Comparison of ENCODE assay signal across 10 cellular contexts in the genomic region with DNA sequence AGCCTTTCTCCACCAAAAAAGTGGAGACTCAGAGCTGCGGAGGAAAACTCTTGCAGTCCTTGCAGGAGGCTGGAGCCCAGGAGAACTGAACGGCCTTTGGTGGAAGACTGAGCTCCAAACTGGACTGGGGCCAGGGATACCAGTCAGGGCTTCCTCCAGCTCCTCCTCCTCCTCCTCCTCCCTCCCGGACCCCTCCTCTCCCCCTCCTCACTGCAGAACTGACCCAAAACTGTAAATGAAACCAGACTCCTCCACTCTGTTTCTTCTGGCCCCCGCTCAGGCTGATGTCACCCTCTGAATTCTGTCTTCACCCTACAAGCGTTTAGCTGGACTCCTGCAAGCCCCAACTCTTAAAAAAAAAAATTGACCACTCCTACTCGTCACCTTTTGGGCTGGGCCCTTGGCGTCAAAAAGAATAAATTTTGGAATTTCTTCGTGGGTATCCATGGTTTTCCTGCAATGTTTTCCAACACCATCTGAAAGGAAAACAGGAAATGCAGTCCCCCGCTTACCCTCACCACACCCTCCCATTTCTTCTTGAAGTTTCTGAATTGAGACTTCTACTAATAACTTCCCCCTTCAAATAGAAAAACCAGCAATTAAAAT. TPM values are rescaled to one million over a fixed set of nuclear protein-coding genes. Genes with fewer than 3 reads are reported as not detected.
DNase-seq lines count a peak whose midpoint lies in the region; ATAC-seq and TF ChIP-seq lines count a peak whose summit lies in the region.
"Had no signal": no experiment of that assay in that cellular context is flagged by ENCODE, and none has a peak within 500 bp of the region (broad histone marks: within the 10 kb centered on the region; RNA-seq: fewer than 3 reads in every experiment).

A gene with protein sequence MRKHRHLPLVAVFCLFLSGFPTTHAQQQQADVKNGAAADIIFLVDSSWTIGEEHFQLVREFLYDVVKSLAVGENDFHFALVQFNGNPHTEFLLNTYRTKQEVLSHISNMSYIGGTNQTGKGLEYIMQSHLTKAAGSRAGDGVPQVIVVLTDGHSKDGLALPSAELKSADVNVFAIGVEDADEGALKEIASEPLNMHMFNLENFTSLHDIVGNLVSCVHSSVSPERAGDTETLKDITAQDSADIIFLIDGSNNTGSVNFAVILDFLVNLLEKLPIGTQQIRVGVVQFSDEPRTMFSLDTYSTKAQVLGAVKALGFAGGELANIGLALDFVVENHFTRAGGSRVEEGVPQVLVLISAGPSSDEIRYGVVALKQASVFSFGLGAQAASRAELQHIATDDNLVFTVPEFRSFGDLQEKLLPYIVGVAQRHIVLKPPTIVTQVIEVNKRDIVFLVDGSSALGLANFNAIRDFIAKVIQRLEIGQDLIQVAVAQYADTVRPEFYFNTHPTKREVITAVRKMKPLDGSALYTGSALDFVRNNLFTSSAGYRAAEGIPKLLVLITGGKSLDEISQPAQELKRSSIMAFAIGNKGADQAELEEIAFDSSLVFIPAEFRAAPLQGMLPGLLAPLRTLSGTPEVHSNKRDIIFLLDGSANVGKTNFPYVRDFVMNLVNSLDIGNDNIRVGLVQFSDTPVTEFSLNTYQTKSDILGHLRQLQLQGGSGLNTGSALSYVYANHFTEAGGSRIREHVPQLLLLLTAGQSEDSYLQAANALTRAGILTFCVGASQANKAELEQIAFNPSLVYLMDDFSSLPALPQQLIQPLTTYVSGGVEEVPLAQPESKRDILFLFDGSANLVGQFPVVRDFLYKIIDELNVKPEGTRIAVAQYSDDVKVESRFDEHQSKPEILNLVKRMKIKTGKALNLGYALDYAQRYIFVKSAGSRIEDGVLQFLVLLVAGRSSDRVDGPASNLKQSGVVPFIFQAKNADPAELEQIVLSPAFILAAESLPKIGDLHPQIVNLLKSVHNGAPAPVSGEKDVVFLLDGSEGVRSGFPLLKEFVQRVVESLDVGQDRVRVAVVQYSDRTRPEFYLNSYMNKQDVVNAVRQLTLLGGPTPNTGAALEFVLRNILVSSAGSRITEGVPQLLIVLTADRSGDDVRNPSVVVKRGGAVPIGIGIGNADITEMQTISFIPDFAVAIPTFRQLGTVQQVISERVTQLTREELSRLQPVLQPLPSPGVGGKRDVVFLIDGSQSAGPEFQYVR (N-terminal part only) (minus strand): TSS at position 109 of the 606 bp plus-strand sequence. CDS start 17,347 bp downstream, outside the sequence.

- H3K27me3 ChIP-seq in heart left ventricle (peaks cover 0 to 7% (median 0%) of the 10 kb centered on the region in 9 donors), rectal smooth muscle tissue (ENCODE audit: control insufficient read depth, insufficient read depth, low read length) (no peaks in the 10 kb centered on the region), PC-9 (ENCODE audit: insufficient read depth, low read depth) (no peaks in the 10 kb centered on the region), WERI-Rb-1 (ENCODE audit: insufficient read depth, low read depth, severe bottlenecking) (peaks cover 100% of the 10 kb centered on the region)

- H3K9me3 ChIP-seq in heart left ventricle (no peaks in the 10 kb centered on the region), PC-9 (ENCODE audit: insufficient read depth, low read depth) (no peaks in the 10 kb centered on the region), WERI-Rb-1 (ENCODE audit: severe bottlenecking) (no peaks in the 10 kb centered on the region)

- no peaks in the 10 kb centered on the region for H3K27me3 Mint-ChIP-seq in T-helper 2 cell treated with Interferon-gamma antibody and Interleukin-4, amounts not matched to agents 5 μg/mL and 100 μg/mL, for 36 hours (ENCODE audit: low read depth)

- no peaks in the 10 kb centered on the region for H3K4me1 Mint-ChIP-seq in T-helper 2 cell treated with Interferon-gamma antibody and Interleukin-4, amounts not matched to agents 5 μg/mL and 100 μg/mL, for 36 hours (ENCODE audit: low read depth)

- H2AFZ ChIP-seq in PC-9, result no peak within 1 kb of the TSS

- BruUV-seq in PC-9 (replicated peaks; lab: Mats Ljungman, UMichigan), result no TSS peak

- DNase-seq in AG10803 (ENCODE audit: low read depth), result peak; percentile 97
- peak; percentile 73 to 82 (median 79) for DNase-seq in heart left ventricle
- DNase-seq in T-helper 2 cell treated with Interferon-gamma antibody and Interleukin-4, amounts not matched to agents 5 μg/mL and 100 μg/mL, for 36 hours (ENCODE audit: low spot score), result no peak
- no peak for DNase-seq in PC-9
- no peak for DNase-seq in WERI-Rb-1
- DNase-seq: Calu3, NCI-H2081 treated with DMSO at 0.1 percent for 48 hours had no signal

- H3K27ac ChIP-seq in adipose tissue (ENCODE audit: low read depth, low read length) (no peak within 1 kb of the TSS), heart left ventricle (peak within 1 kb of the TSS; percentile 26 to 91 (median 78)), rectal smooth muscle tissue (ENCODE audit: low read depth, low read length) (peak within 1 kb of the TSS; percentile 94), PC-9 (no peak within 1 kb of the TSS), WERI-Rb-1 (no peak within 1 kb of the TSS)

- H3K36me3 Mint-ChIP-seq in T-helper 2 cell treated with Interferon-gamma antibody and Interleukin-4, amounts not matched to agents 5 μg/mL and 100 μg/mL, for 36 hours (ENCODE audit: low read depth), result no peaks in the 10 kb centered on the region

- H3K4me3 ChIP-seq in AG10803 (ENCODE audit: low read length), result peak within 1 kb of the TSS; percentile 96
- H3K4me3 ChIP-seq in heart left ventricle, result peak within 1 kb of the TSS; percentile 26 to 71 (median 56)
- H3K4me3 ChIP-seq in rectal smooth muscle tissue (ENCODE audit: low read length), result peak within 1 kb of the TSS; percentile 56
- H3K4me3 ChIP-seq in PC-9, result no peak within 1 kb of the TSS
- no peak within 1 kb of the TSS for H3K4me3 ChIP-seq in WERI-Rb-1 (ENCODE audit: low read depth, low read length)

- no peak within 1 kb of the TSS for H3K4me3 Mint-ChIP-seq in T-helper 2 cell treated with Interferon-gamma antibody and Interleukin-4, amounts not matched to agents 5 μg/mL and 100 μg/mL, for 36 hours

- intact Hi-C loops in heart left ventricle (cut with DNase I) (loop anchor here in 8 of 10 donors (5.0 to 10.0 kb wide), 6 partner anchors 242 to 289 kb away; no protein-coding TSS in a partner anchor), PC-9 (cut with micrococcal nuclease; ENCODE audit: unreplicated experiment) (loop anchor here (5.0 kb wide), 1 partner anchor 262 kb away; no protein-coding TSS in a partner anchor)

- TF ChIP-seq POLR2A in heart left ventricle (IDR thresholded peaks at IDR 0.05), result no peak

- H3K9ac ChIP-seq in rectal smooth muscle tissue (ENCODE audit: low read length), result peak within 1 kb of the TSS; percentile 33

- TF ChIP-seq CTCF in AG10803 (conservative IDR thresholded peaks at IDR 0.05; ENCODE audit: low read length) (no peak), heart left ventricle (IDR thresholded peaks at IDR 0.05) (no peak), PC-9 (conservative IDR thresholded peaks at IDR 0.05) (no peak), WERI-Rb-1 (IDR thresholded peaks at IDR 0.05; ENCODE audit: low read depth, low read length) (no peak)

- 33 to 49% (median 36%) methylated on average over 8 of the region's 9 CpGs for WGBS in adipose tissue, 3 donors
- WGBS in heart left ventricle, 4 donors, result 41 to 61% (median 50%) methylated on average over 8 of the region's 9 CpGs

- no peaks in the 10 kb centered on the region for H3K36me3 ChIP-seq in heart left ventricle
- no peaks in the 10 kb centered on the region for H3K36me3 ChIP-seq in rectal smooth muscle tissue (ENCODE audit: control insufficient read depth, insufficient read depth, low read length)
- H3K36me3 ChIP-seq in PC-9 (ENCODE audit: low read depth), result no peaks in the 10 kb centered on the region
- no peaks in the 10 kb centered on the region for H3K36me3 ChIP-seq in WERI-Rb-1

- peak; percentile 58 to 83 (median 74) for ATAC-seq in heart left ventricle
- ATAC-seq in GM18511 (IDR thresholded peaks at IDR 0.05; ENCODE audit: unreplicated experiment), result no peak

- H3K4me2 ChIP-seq in PC-9, result no peak within 1 kb of the TSS

- no peaks in the 10 kb centered on the region for H3K79me2 ChIP-seq in PC-9 (ENCODE audit: low read depth)

- H3K27ac Mint-ChIP-seq in T-helper 2 cell treated with Interferon-gamma antibody and Interleukin-4, amounts not matched to agents 5 μg/mL and 100 μg/mL, for 36 hours, result no peak within 1 kb of the TSS

- no peaks in the 10 kb centered on the region for H3F3A ChIP-seq in PC-9 (ENCODE audit: insufficient read depth, low read depth)

- CTCF ChIA-PET in PC-9 (lab: Charles Lee), result interaction anchor here (0.6 kb wide), 1 partner anchor 259 kb away, joined by 3 read pairs; no protein-coding TSS in a partner anchor

- H4K20me1 ChIP-seq in PC-9 (ENCODE audit: insufficient read depth), result no peaks in the 10 kb centered on the region

- no peaks in the 10 kb centered on the region for H3K9me3 Mint-ChIP-seq in T-helper 2 cell treated with Interferon-gamma antibody and Interleukin-4, amounts not matched to agents 5 μg/mL and 100 μg/mL, for 36 hours

- POLR2A ChIA-PET in PC-9 (lab: Charles Lee; ENCODE audit: unreplicated experiment), result interaction anchor here (0.6 to 0.7 kb wide), 2 partner anchors 166 to 218 kb away, joined by 5 to 6 read pairs; no protein-coding TSS in a partner anchor

- peaks cover 0 to 15% (median 0%) of the 10 kb centered on the region in 12 donors for H3K4me1 ChIP-seq in heart left ventricle
- peaks cover 7% of the 10 kb centered on the region for H3K4me1 ChIP-seq in rectal smooth muscle tissue (ENCODE audit: control insufficient read depth, insufficient read depth, low read length)
- H3K4me1 ChIP-seq in PC-9 (replicated peaks; ENCODE audit: insufficient read depth), result no peaks in the 10 kb centered on the region

- no peaks in the 10 kb centered on the region for H3K9me2 ChIP-seq in PC-9 (ENCODE audit: insufficient read depth)

RNA-seq across cellular contexts. Expression of the gene that starts here (rescaled TPM):
- polyA plus RNA-seq in adipose tissue, result 100 to 1,000 TPM in 1 of 3 donors, 10 to 100 TPM in 2; 47.7 to 137 (median 66.2) TPM
- total RNA-seq in heart left ventricle, result 100 to 1,000 TPM in 3 of 9 donors, 10 to 100 TPM in 6; 41.3 to 290 (median 87.3) TPM
- polyA plus RNA-seq in heart left ventricle, result 100 to 1,000 TPM in 1 of 2 donors, 10 to 100 TPM in 1; 17.4 to 115 TPM
- total RNA-seq in PC-9 (2021), result 0.57 and 0.75 TPM in 2 replicates

Comparison
In these comparisons a context has a peak if more than half of its experiments do, and no peak if none do; other contexts are left out.
1. RNA of the gene that starts here (total RNA-seq): 41.3 to 290 TPM in heart left ventricle; 0.57 to 0.75 TPM in PC-9; every median in the first group is over 10 times any median in the second.
2. DNase-seq: peak in AG10803 (single experiment) and heart left ventricle (5 of 5); none in T-helper 2 cell treated with Interferon-gamma antibody and Interleukin-4, amounts not matched to agents 5 μg/mL and 100 μg/mL, for 36 hours (single experiment), PC-9 (0 of 2) and WERI-Rb-1 (single experiment).
3. H3K4me3 ChIP-seq: peak in AG10803 (single experiment), heart left ventricle (12 of 12) and rectal smooth muscle tissue (single experiment); none in PC-9 (single experiment) and WERI-Rb-1 (single experiment).
4. H3K27ac ChIP-seq: peak in heart left ventricle (12 of 12) and rectal smooth muscle tissue (single experiment); none in adipose tissue (single experiment), PC-9 (single experiment) and WERI-Rb-1 (single experiment).